1 cellular context compared by ENCODE assay signal in the genomic region with DNA sequence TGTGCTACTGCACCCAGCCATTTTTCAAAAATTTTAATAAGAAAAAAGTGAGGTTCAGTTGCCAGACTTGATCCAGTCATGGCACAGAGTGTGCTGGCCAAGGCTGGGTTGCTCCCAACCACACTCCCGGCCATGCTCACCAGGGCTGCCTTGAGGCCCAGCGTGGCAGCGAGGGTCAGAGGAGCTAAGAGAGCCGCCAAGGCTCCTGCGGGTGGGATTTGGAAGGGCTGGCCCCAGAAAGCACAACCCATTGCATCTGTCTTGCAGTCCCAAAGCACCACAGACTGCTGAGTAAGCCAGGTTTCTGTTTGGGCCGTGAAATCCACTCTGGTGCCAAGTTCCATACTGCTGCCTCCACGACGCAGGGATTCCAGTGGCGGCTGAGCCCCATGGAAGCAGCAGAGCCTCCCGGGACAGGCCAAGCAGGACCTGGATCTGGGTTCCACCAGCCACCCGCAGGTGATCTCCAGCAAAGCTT.
TF ChIP-seq lines count a peak whose summit lies in the region.

No MANE protein-coding gene starts in this region.

TF ChIP-seq in IMR-90, 13 proteins besides CTCF, POLR2A, EP300 and RAD21:
- TF ChIP-seq RFX5 (IDR thresholded peaks at IDR 0.05; ENCODE audit: low read depth, low read length) = no peak
- no peak for TF ChIP-seq MAZ (IDR thresholded peaks at IDR 0.05; ENCODE audit: borderline replicate concordance, low read depth, low read length)
- TF ChIP-seq MAFK (IDR thresholded peaks at IDR 0.05; ENCODE audit: low read depth, low read length) = no peak
- TF ChIP-seq BHLHE40 (IDR thresholded peaks at IDR 0.05; ENCODE audit: low read depth, low read length) = no peak
- no peak for TF ChIP-seq SMC3 (IDR thresholded peaks at IDR 0.05; ENCODE audit: low read depth, low read length)
- no peak for TF ChIP-seq NFE2L2 (IDR thresholded peaks at IDR 0.05; ENCODE audit: low read depth, low read length)
- TF ChIP-seq CEBPB (IDR thresholded peaks at IDR 0.05; ENCODE audit: low read depth, low read length) = no peak
- TF ChIP-seq MXI1 (IDR thresholded peaks at IDR 0.05; ENCODE audit: borderline replicate concordance, low read depth, low read length) = no peak
- TF ChIP-seq USF2 (IDR thresholded peaks at IDR 0.05; ENCODE audit: low read depth, low read length) = no peak
- no peak for TF ChIP-seq CHD1 (IDR thresholded peaks at IDR 0.05; ENCODE audit: low read depth, low read length)
- no peak for TF ChIP-seq RCOR1 (IDR thresholded peaks at IDR 0.05; ENCODE audit: insufficient replicate concordance, low read length)
- no peak for TF ChIP-seq FOS (IDR thresholded peaks at IDR 0.05; ENCODE audit: low read depth, low read length)
- TF ChIP-seq, protein P1, sequence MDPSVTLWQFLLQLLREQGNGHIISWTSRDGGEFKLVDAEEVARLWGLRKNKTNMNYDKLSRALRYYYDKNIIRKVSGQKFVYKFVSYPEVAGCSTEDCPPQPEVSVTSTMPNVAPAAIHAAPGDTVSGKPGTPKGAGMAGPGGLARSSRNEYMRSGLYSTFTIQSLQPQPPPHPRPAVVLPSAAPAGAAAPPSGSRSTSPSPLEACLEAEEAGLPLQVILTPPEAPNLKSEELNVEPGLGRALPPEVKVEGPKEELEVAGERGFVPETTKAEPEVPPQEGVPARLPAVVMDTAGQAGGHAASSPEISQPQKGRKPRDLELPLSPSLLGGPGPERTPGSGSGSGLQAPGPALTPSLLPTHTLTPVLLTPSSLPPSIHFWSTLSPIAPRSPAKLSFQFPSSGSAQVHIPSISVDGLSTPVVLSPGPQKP (IDR thresholded peaks at IDR 0.05; ENCODE audit: borderline replicate concordance, low read depth, low read length) = no peak
